Comparison of ENCODE assay signal across 21 cellular contexts in genomic region chr17:45423304-45423703, GRCh38.
"Had no signal": no experiment of that assay in that cellular context is flagged by ENCODE, and none has a peak within 500 bp of the region (broad histone marks: within the 10 kb centered on the region; RNA-seq: fewer than 3 reads in every experiment).

No MANE protein-coding gene starts in this region.

- H3K4me3 Mint-ChIP-seq: immature natural killer cell, natural killer cell had no signal

- H3K36me3 ChIP-seq: ascending aorta, gastroesophageal sphincter, tibial artery, uterus had no signal

- ATAC-seq: gastroesophageal sphincter; heart left ventricle; natural killer cell; stimulated activated naive CD8-positive, alpha-beta T cell treated with anti-CD3 and anti-CD28 coated beads, Interleukin-15, Interleukin-2, amounts not matched to agents 100 U/mL and 50 U/mL, for 24 hours had no signal

- H3K4me1 ChIP-seq: uterus had no signal

- DNase-seq: activated CD4-positive, alpha-beta T cell treated with anti-CD3 and anti-CD28 coated beads, Interleukin-2, amount 50 U/mL, for 1 hour; activated CD4-positive, CD25-positive, alpha-beta regulatory T cell treated with anti-CD3 and anti-CD28 coated beads, Interleukin-2, amount 50 U/mL, for 72 hours; activated CD8-positive, alpha-beta memory T cell treated with anti-CD3 and anti-CD28 coated beads for 24 hours; activated CD8-positive, alpha-beta memory T cell treated with anti-CD3 and anti-CD28 coated beads, Interleukin-2, amount 50 U/mL, for 48 hours; activated effector memory CD4-positive, alpha-beta T cell treated with Interleukin-2 at 50 U/mL for 16 hours; activated naive CD4-positive, alpha-beta T cell treated with anti-CD3 and anti-CD28 coated beads, Interleukin-2, amount 50 U/mL, for 16 hours; activated T-cell treated with anti-CD3 and anti-CD28 coated beads, Interleukin-2, amount 50 U/mL, for 48 hours; cerebellar nuclear complex; immature natural killer cell; mesendoderm; natural killer cell; stimulated activated naive CD8-positive, alpha-beta T cell treated with anti-CD3 and anti-CD28 coated beads, Interleukin-15, Interleukin-2, amounts not matched to agents 100 U/mL and 50 U/mL, for 24 hours; substantia nigra; T-helper 1 cell; T1000; tibial artery; uterus had no signal

- H3K27ac ChIP-seq: ascending aorta, epithelial cell of prostate, gastroesophageal sphincter, tibial artery, uterus had no signal

- H3K27me3 ChIP-seq: ascending aorta, heart left ventricle, uterus had no signal

- H3K27ac Mint-ChIP-seq: natural killer cell had no signal

- H3K9me3 Mint-ChIP-seq: immature natural killer cell, natural killer cell had no signal

- H3K4me3 ChIP-seq: ascending aorta, gastroesophageal sphincter, tibial artery, uterus had no signal

- H3K9me3 ChIP-seq: ascending aorta, gastroesophageal sphincter, heart left ventricle, tibial artery, uterus had no signal

- H3K36me3 Mint-ChIP-seq: natural killer cell had no signal
